Comparison of ENCODE assay signal across 18 cellular contexts in genomic region chr16:66720766-66721165, GRCh38. TPM values are rescaled to one million over a fixed set of nuclear protein-coding genes. Genes with fewer than 3 reads are reported as not detected.
A peak's percentile ranks its signal among the peaks of the same experiment; 100 is the strongest.
DNase-seq lines count a peak whose midpoint lies in the region; ATAC-seq and TF ChIP-seq lines count a peak whose summit lies in the region.
"Had no signal": no experiment of that assay in that cellular context is flagged by ENCODE, and none has a peak within 500 bp of the region (broad histone marks: within the 10 kb centered on the region; RNA-seq: fewer than 3 reads in every experiment).

No MANE protein-coding gene starts in this region.

- no peak overlapping the region for H2BK5ac ChIP-seq in IMR-90 (ENCODE audit: low read depth, low read length, poor library complexity, severe bottlenecking)

- peaks cover 6% of the 10 kb centered on the region for H3K9me1 ChIP-seq in IMR-90 (ENCODE audit: insufficient read depth, low read length)

- POLR2A ChIA-PET in activated CD4-positive, alpha-beta T cell treated with anti-CD3 and anti-CD28 coated beads, Interleukin-2, amount 10 ng/mL, durations not matched to agents 7 days and 5 days (lab: Charles Lee) = no interaction called here
- POLR2A ChIA-PET in IMR-90 (lab: Charles Lee; ENCODE audit: unreplicated experiment) = no interaction called here

- H3K4me2 ChIP-seq in IMR-90 (ENCODE audit: low read depth, low read length) = no peak overlapping the region
- H3K4me2 ChIP-seq: PC-9, SK-N-SH had no signal

- H4K20me1 ChIP-seq in IMR-90 (ENCODE audit: insufficient read depth, low read length) = peaks cover 6% of the 10 kb centered on the region; the same call in 1 of the 2 replicates

- no peak for TF ChIP-seq POLR2A in IMR-90 (IDR thresholded peaks at IDR 0.05; ENCODE audit: low read depth, low read length)

- no peak for DNase-seq in activated CD4-positive, alpha-beta T cell treated with anti-CD3 and anti-CD28 coated beads, Interleukin-2, amount 10 ng/mL, durations not matched to agents 7 days and 5 days
- DNase-seq in activated CD4-positive, alpha-beta T cell treated with anti-CD3 and anti-CD28 coated beads, Interleukin-2, amount 10 ng/mL, durations not matched to agents 24 days and 14 days = no peak
- peak; percentile 41 for DNase-seq in IMR-90
- peak; percentile 34 for DNase-seq in dedifferentiated amniotic fluid mesenchymal stem cell (ENCODE audit: extremely low spot score)
- DNase-seq in kidney tubule cell (ENCODE audit: low spot score) = peak; percentile 35
- DNase-seq in NCI-H2196 treated with DMSO at 0.1 percent for 48 hours (lab: John Stamatoyannopoulos, UW; ENCODE audit: unreplicated experiment) = no peak
- DNase-seq: Caco-2, DND-41, MM.1S, NCI-H1930, NCI-H226, NCI-H526 treated with DMSO at 0.1 percent for 48 hours, PC-9, Right ventricle myocardium superior, SK-N-SH had no signal

- TF ChIP-seq RAD21 in IMR-90 (IDR thresholded peaks at IDR 0.05; ENCODE audit: low read length) = no peak

- H3K36me3 ChIP-seq in IMR-90 (ENCODE audit: control insufficient read depth, insufficient read depth, low read length) = peaks cover 32% of the 10 kb centered on the region

- H3K27me3 Mint-ChIP-seq in activated CD4-positive, alpha-beta T cell treated with anti-CD3 and anti-CD28 coated beads, Interleukin-2, amount 10 ng/mL, durations not matched to agents 7 days and 5 days = no peaks in the 10 kb centered on the region
- H3K27me3 Mint-ChIP-seq in activated CD4-positive, alpha-beta T cell treated with anti-CD3 and anti-CD28 coated beads, Interleukin-2, amount 10 ng/mL, durations not matched to agents 24 days and 14 days = no peaks in the 10 kb centered on the region

- intact Hi-C loops in activated CD4-positive, alpha-beta T cell treated with anti-CD3 and anti-CD28 coated beads, Interleukin-2, amount 10 ng/mL, durations not matched to agents 24 days and 14 days (cut with micrococcal nuclease) = no loop called here
- intact Hi-C loops in IMR-90 (cut with micrococcal nuclease) = loop anchor here (5.0 kb wide), 2 partner anchors 58 to 313 kb away; no protein-coding TSS in a partner anchor

- no peak overlapping the region for H4K8ac ChIP-seq in IMR-90 (ENCODE audit: low read depth in 2 of 2, low read length in 2 of 2)

- H3K4ac ChIP-seq in IMR-90 (ENCODE audit: low read depth, low read length) = no peak overlapping the region

- H3K36me3 Mint-ChIP-seq in activated CD4-positive, alpha-beta T cell treated with anti-CD3 and anti-CD28 coated beads, Interleukin-2, amount 10 ng/mL, durations not matched to agents 7 days and 5 days (ENCODE audit: low read depth) = peaks cover 25% of the 10 kb centered on the region
- H3K36me3 Mint-ChIP-seq in activated CD4-positive, alpha-beta T cell treated with anti-CD3 and anti-CD28 coated beads, Interleukin-2, amount 10 ng/mL, durations not matched to agents 24 days and 14 days (ENCODE audit: low read depth) = peaks cover 29% of the 10 kb centered on the region

- H3K9ac ChIP-seq in IMR-90 (ENCODE audit: low read depth, low read length) = no peak overlapping the region
- H3K9ac ChIP-seq: SK-N-SH had no signal

- H2BK20ac ChIP-seq in IMR-90 (ENCODE audit: low read depth, low read length) = no peak overlapping the region

- H2AK9ac ChIP-seq in IMR-90 (replicated peaks; ENCODE audit: low read depth, low read length, poor library complexity) = no peak overlapping the region

- WGBS in IMR-90 (ENCODE audit: extremely low coverage in 2 of 2, insufficient read length in 1 of 2), 2 experiments = no CpG with 5 or more reads among the region's 3 CpGs

- no peaks in the 10 kb centered on the region for H3K4me1 Mint-ChIP-seq in activated CD4-positive, alpha-beta T cell treated with anti-CD3 and anti-CD28 coated beads, Interleukin-2, amount 10 ng/mL, durations not matched to agents 7 days and 5 days
- no peaks in the 10 kb centered on the region for H3K4me1 Mint-ChIP-seq in activated CD4-positive, alpha-beta T cell treated with anti-CD3 and anti-CD28 coated beads, Interleukin-2, amount 10 ng/mL, durations not matched to agents 24 days and 14 days

- no peak overlapping the region for H4K91ac ChIP-seq in IMR-90 (ENCODE audit: insufficient read depth, low read depth, low read length)

- no TSS peak for BruUV-seq in IMR-90 (replicated peaks; lab: Mats Ljungman, UMichigan)

- no peak for TF ChIP-seq CTCF in IMR-90 (conservative IDR thresholded peaks at IDR 0.05; ENCODE audit: low read depth, low read length)

- H3K18ac ChIP-seq in IMR-90 (ENCODE audit: low read depth, low read length) = no peak overlapping the region

- no peak overlapping the region for H3K27ac ChIP-seq in IMR-90 (ENCODE audit: insufficient read depth, low read length)
- H3K27ac ChIP-seq: PC-9 had no signal

- no peak overlapping the region for H3K56ac ChIP-seq in IMR-90 (ENCODE audit: extremely low read depth, insufficient read depth, low read length)

- H3K4me3 Mint-ChIP-seq in activated CD4-positive, alpha-beta T cell treated with anti-CD3 and anti-CD28 coated beads, Interleukin-2, amount 10 ng/mL, durations not matched to agents 7 days and 5 days = no peak overlapping the region
- H3K4me3 Mint-ChIP-seq in activated CD4-positive, alpha-beta T cell treated with anti-CD3 and anti-CD28 coated beads, Interleukin-2, amount 10 ng/mL, durations not matched to agents 24 days and 14 days = no peak overlapping the region
- H3K4me3 Mint-ChIP-seq: CD14-positive monocyte had no signal

- peak overlapping the region; percentile 41 for H3K27ac Mint-ChIP-seq in activated CD4-positive, alpha-beta T cell treated with anti-CD3 and anti-CD28 coated beads, Interleukin-2, amount 10 ng/mL, durations not matched to agents 7 days and 5 days
- no peak overlapping the region for H3K27ac Mint-ChIP-seq in activated CD4-positive, alpha-beta T cell treated with anti-CD3 and anti-CD28 coated beads, Interleukin-2, amount 10 ng/mL, durations not matched to agents 24 days and 14 days

- H3K23ac ChIP-seq in IMR-90 (ENCODE audit: low read depth, low read length) = no peak overlapping the region

- no peak overlapping the region for H3K14ac ChIP-seq in IMR-90 (replicated peaks; ENCODE audit: low read depth, low read length)

- H2BK15ac ChIP-seq in IMR-90 (ENCODE audit: low read depth, low read length) = no peak overlapping the region

- peaks cover 5 to 14% of the 10 kb centered on the region in 2 experiments; a peak in 2 of 4 replicates for H3K79me1 ChIP-seq in IMR-90 (ENCODE audit: low read depth in 1 of 2, low read length in 2 of 2)

- no peak overlapping the region for H3K4me3 ChIP-seq in IMR-90 (ENCODE audit: insufficient read depth, low read depth, low read length)
- H3K4me3 ChIP-seq: PC-9 had no signal

- peak; percentile 68 for ATAC-seq in IMR-90 (ENCODE audit: low read depth)
- ATAC-seq in GM21786 (IDR thresholded peaks at IDR 0.05; ENCODE audit: unreplicated experiment) = no peak
- no peak for ATAC-seq in HG03442 (IDR thresholded peaks at IDR 0.05; ENCODE audit: unreplicated experiment)

- peaks cover 5% of the 10 kb centered on the region for H3K4me1 ChIP-seq in IMR-90 (ENCODE audit: control insufficient read depth, insufficient read depth, low read length)

- no peaks in the 10 kb centered on the region for H3K9me3 Mint-ChIP-seq in activated CD4-positive, alpha-beta T cell treated with anti-CD3 and anti-CD28 coated beads, Interleukin-2, amount 10 ng/mL, durations not matched to agents 7 days and 5 days
- no peaks in the 10 kb centered on the region for H3K9me3 Mint-ChIP-seq in activated CD4-positive, alpha-beta T cell treated with anti-CD3 and anti-CD28 coated beads, Interleukin-2, amount 10 ng/mL, durations not matched to agents 24 days and 14 days
- H3K9me3 Mint-ChIP-seq: CD14-positive monocyte had no signal

- no peaks in the 10 kb centered on the region for H3K27me3 ChIP-seq in IMR-90 (ENCODE audit: control insufficient read depth, insufficient read depth, low read length)

- in situ Hi-C loops in IMR-90 (cut with MboI; ENCODE audit: low sequenced_read_pairs) = no loop called here

- H3K9me3 ChIP-seq in IMR-90 (ENCODE audit: control insufficient read depth, insufficient read depth, low read length) = no peaks in the 10 kb centered on the region
- H3K9me3 ChIP-seq: Caco-2, SK-N-SH had no signal

- H2BK120ac ChIP-seq in IMR-90 (ENCODE audit: low read depth, low read length) = no peak overlapping the region

- dilution Hi-C loops in IMR-90 (cut with HindIII; ENCODE audit: low sequenced_read_pairs, unreplicated experiment) = no loop called here

- CTCF ChIA-PET in activated CD4-positive, alpha-beta T cell treated with anti-CD3 and anti-CD28 coated beads, Interleukin-2, amount 10 ng/mL, durations not matched to agents 7 days and 5 days (lab: Charles Lee) = no interaction called here
- CTCF ChIA-PET in IMR-90 (lab: Yijun Ruan, JAX) = no interaction called here

- H2AFZ ChIP-seq in IMR-90 (replicated peaks; ENCODE audit: low read length, poor library complexity) = no peak overlapping the region
- H2AFZ ChIP-seq: PC-9 had no signal

- H4K5ac ChIP-seq in IMR-90 (ENCODE audit: low read depth, low read length) = no peak overlapping the region

- no peak overlapping the region for H2AK5ac ChIP-seq in IMR-90 (ENCODE audit: low read depth, low read length)

TF ChIP-seq in IMR-90, 13 proteins besides CTCF, POLR2A, EP300 and RAD21 (continues in another document):
- no peak for TF ChIP-seq MAFK (IDR thresholded peaks at IDR 0.05; ENCODE audit: low read depth, low read length)

RNA-seq across cellular contexts. Expression of gene CMTM4, which starts 24.2 kb away (rescaled TPM):
- total RNA-seq in activated CD4-positive, alpha-beta T cell treated with anti-CD3 and anti-CD28 coated beads, Interleukin-2, amount 10 ng/mL, durations not matched to agents 7 days and 5 days = under 1 TPM; 0.73 to 0.84 TPM
- 3.5 and 5.0 TPM in 2 replicates for total RNA-seq in activated CD4-positive, alpha-beta T cell treated with anti-CD3 and anti-CD28 coated beads, Interleukin-2, amount 10 ng/mL, durations not matched to agents 24 days and 14 days
- 14.5 and 15.8 TPM in 2 replicates for total RNA-seq in IMR-90 (2012; rRNA removed)
- 8.3 and 9.0 TPM in 2 replicates for polyA plus RNA-seq in IMR-90 (2012; rRNA removed)
- 6.4 and 6.6 TPM in 2 replicates for polyA plus RNA-seq in IMR-90 (2012; cell fraction: cytosol; rRNA removed)
- polyA plus RNA-seq in IMR-90 (2012; cell fraction: nucleus; rRNA removed; ENCODE audit: low replicate concordance) = 9.1 and 16.7 TPM in 2 replicates

RNA-seq across cellular contexts. Expression of gene DYNC1LI2, which starts 30.6 kb away (rescaled TPM):
- 10 to 100 TPM; 53.9 to 65.9 TPM for total RNA-seq in activated CD4-positive, alpha-beta T cell treated with anti-CD3 and anti-CD28 coated beads, Interleukin-2, amount 10 ng/mL, durations not matched to agents 7 days and 5 days
- total RNA-seq in activated CD4-positive, alpha-beta T cell treated with anti-CD3 and anti-CD28 coated beads, Interleukin-2, amount 10 ng/mL, durations not matched to agents 24 days and 14 days = 51.4 and 56.5 TPM in 2 replicates
- 88.4 and 98.9 TPM in 2 replicates for total RNA-seq in IMR-90 (2012; rRNA removed)
- 54.2 and 65.3 TPM in 2 replicates for polyA plus RNA-seq in IMR-90 (2012; rRNA removed)
- 132 and 238 TPM in 2 replicates for polyA plus RNA-seq in IMR-90 (2012; cell fraction: cytosol; rRNA removed)
- polyA plus RNA-seq in IMR-90 (2012; cell fraction: nucleus; rRNA removed; ENCODE audit: low replicate concordance) = 144 and 334 TPM in 2 replicates

Comparison
In these comparisons a context has a peak if more than half of its experiments do, and no peak if none do; other contexts are left out.
1. DNase-seq: peak in IMR-90 (single experiment), dedifferentiated amniotic fluid mesenchymal stem cell (single experiment) and kidney tubule cell (single experiment); none in activated CD4-positive, alpha-beta T cell treated with anti-CD3 and anti-CD28 coated beads, Interleukin-2, amount 10 ng/mL, durations not matched to agents 7 days and 5 days (single experiment), activated CD4-positive, alpha-beta T cell treated with anti-CD3 and anti-CD28 coated beads, Interleukin-2, amount 10 ng/mL, durations not matched to agents 24 days and 14 days (single experiment) and NCI-H2196 treated with DMSO at 0.1 percent for 48 hours (single experiment).